Comparison of ENCODE assay signal across 8 cellular contexts in genomic region chr7:141014523-141015395, GRCh38. TPM values are rescaled to one million over a fixed set of nuclear protein-coding genes. Genes with fewer than 3 reads are reported as not detected.
DNase-seq lines count a peak whose midpoint lies in the region; ATAC-seq and TF ChIP-seq lines count a peak whose summit lies in the region.

MRPS33 (minus strand) TSS chr7:141014952; CDS start chr7:141010633, 4,319 bp downstream.

- BruUV-seq in PC-9 (replicated peaks; lab: Mats Ljungman, UMichigan) = TSS peak; percentile 68

- H3K27ac ChIP-seq in PC-9 (peak within 1 kb of the TSS; percentile 42), mucosa of rectum (ENCODE audit: low read depth in 2 of 2, low read length in 2 of 2) (peak within 1 kb of the TSS; percentile 79 to 81)

- CTCF ChIA-PET in PC-9 (lab: Charles Lee) = interaction anchor here (0.5 to 2.2 kb wide), 6 partner anchors 204 to 537 kb away, joined by 3 to 10 read pairs (median 5); no protein-coding TSS in a partner anchor

- H3K36me3 ChIP-seq in PC-9 (ENCODE audit: low read depth) (no peaks in the 10 kb centered on the region), mucosa of rectum (ENCODE audit: control insufficient read depth in 2 of 2, insufficient read depth in 2 of 2, low read length in 2 of 2) (peaks cover 0 to 4% of the 10 kb centered on the region in 2 donors)

- peaks cover 32% of the 10 kb centered on the region for H3K79me2 ChIP-seq in PC-9 (ENCODE audit: low read depth)

- H3F3A ChIP-seq in PC-9 (ENCODE audit: insufficient read depth, low read depth) = no peaks in the 10 kb centered on the region; the same call in 1 of the 2 replicates

- POLR2A ChIA-PET in PC-9 (lab: Charles Lee; ENCODE audit: unreplicated experiment) = interaction anchor here (0.6 to 0.7 kb wide), 5 partner anchors 83 to 1658 kb away, joined by 3 to 5 read pairs (median 4); partner anchors contain the start of gene SSBP1

- H3K9me3 ChIP-seq in PC-9 (ENCODE audit: insufficient read depth, low read depth) = no peaks in the 10 kb centered on the region
- no peaks in the 10 kb centered on the region for H3K9me3 ChIP-seq in mucosa of rectum (ENCODE audit: control insufficient read depth in 2 of 2, low read length in 2 of 2)

- peak within 1 kb of the TSS; percentile 94 for H2AFZ ChIP-seq in PC-9

- no peaks in the 10 kb centered on the region for H3K9me2 ChIP-seq in PC-9 (ENCODE audit: insufficient read depth)

- DNase-seq in DMS79 (lab: John Stamatoyannopoulos, UW) (peak; percentile 91), KBM-7 (peak; percentile 97), PC-9 (peak; percentile 93 to 94), erythroblast (lab: John Stamatoyannopoulos, UW) (peak; percentile 96)
- peak; percentile 91 for DNase-seq in activated T-cell treated with anti-CD3 and anti-CD28 coated beads, Interleukin-2, amount 50 U/mL, for 1 hour
- DNase-seq in stimulated activated CD8-positive, alpha-beta memory T cell treated with anti-CD3 and anti-CD28 coated beads, Interleukin-4, amount 100 ng/mL, for 48 hours = peak; percentile 96

- H3K9ac ChIP-seq in mucosa of rectum (ENCODE audit: low read depth in 1 of 2, low read length in 2 of 2) = peak within 1 kb of the TSS; percentile 71 to 80

- H3K4me2 ChIP-seq in PC-9 = peak within 1 kb of the TSS; percentile 83

- TF ChIP-seq POLR2A in erythroblast (IDR thresholded peaks at IDR 0.05; ENCODE audit: low read length) = peak; percentile 97

- H3K27me3 ChIP-seq in PC-9 (ENCODE audit: insufficient read depth, low read depth) = peaks cover 23% of the 10 kb centered on the region; the same call in 1 of the 2 replicates
- H3K27me3 ChIP-seq in mucosa of rectum (ENCODE audit: control insufficient read depth in 2 of 2, insufficient read depth in 2 of 2, low read length in 2 of 2) = peaks cover 0 to 7% of the 10 kb centered on the region in 2 donors

- no peaks in the 10 kb centered on the region for H4K20me1 ChIP-seq in PC-9 (ENCODE audit: insufficient read depth)

- peak within 1 kb of the TSS; percentile 91 for H3K4me3 ChIP-seq in PC-9
- H3K4me3 ChIP-seq in mucosa of rectum (ENCODE audit: low read length in 2 of 2) = peak within 1 kb of the TSS; percentile 81 to 94

- intact Hi-C loops in PC-9 (cut with micrococcal nuclease; ENCODE audit: unreplicated experiment) = loop anchor here (1.0 to 10.0 kb wide), 9 partner anchors 90 to 773 kb away; partner anchors contain the start of genes ADCK2, BRAF, MKRN1 and RAB19

- peak; percentile 43; the same call in 1 of the 2 replicates for TF ChIP-seq CTCF in PC-9 (conservative IDR thresholded peaks at IDR 0.05)

- in situ Hi-C loops in KBM-7 (cut with MboI; ENCODE audit: low pct_unique_long_range_greater_than_20kb, low sequenced_read_pairs) = loop anchor here (10.0 kb wide), 1 partner anchor 350 kb away; no protein-coding TSS in a partner anchor

- peaks cover 16% of the 10 kb centered on the region for H3K4me1 ChIP-seq in PC-9 (replicated peaks; ENCODE audit: insufficient read depth)
- peaks cover 10 to 24% of the 10 kb centered on the region in 2 donors for H3K4me1 ChIP-seq in mucosa of rectum (ENCODE audit: control insufficient read depth in 2 of 2, insufficient read depth in 2 of 2, low read length in 2 of 2)

- ATAC-seq in GM21717 (IDR thresholded peaks at IDR 0.05; ENCODE audit: unreplicated experiment) = peak; percentile 99

RNA-seq across cellular contexts. Expression of gene MRPS33, which starts in this region (rescaled TPM):
- total RNA-seq in PC-9 (2021) = 70.8 and 84.4 TPM in 2 replicates

Comparison
In these comparisons a context has a peak if more than half of its experiments do, and no peak if none do; other contexts are left out.
1. Peak in every context shown above with its lines: DNase-seq, ATAC-seq, H3K4me3 ChIP-seq and H3K27ac ChIP-seq.